ENCODE assay signal across 22 cellular contexts in genomic region chr11:37967635-37968034, GRCh38.
"Had no signal": no experiment of that assay in that cellular context is flagged by ENCODE, and none has a peak within 500 bp of the region (broad histone marks: within the 10 kb centered on the region; RNA-seq: fewer than 3 reads in every experiment).

No MANE protein-coding gene starts in this region.

- H3K27me3 ChIP-seq: brain microvascular endothelial cell, cardiac muscle cell had no signal

- H3K27ac ChIP-seq: brain microvascular endothelial cell, cardiac muscle cell, SK-N-MC had no signal

- DNase-seq: activated B cell treated with CpG ODN at 0.5 μM for 24 hours; activated CD4-positive, alpha-beta T cell treated with anti-CD3 and anti-CD28 coated beads for 1 hour; activated CD4-positive, alpha-beta T cell treated with anti-CD3 and anti-CD28 coated beads, Interleukin-2, amount 10 ng/mL, durations not matched to agents 24 days and 14 days; activated CD4-positive, alpha-beta T cell treated with anti-CD3 and anti-CD28 coated beads, Interleukin-2, amount 50 U/mL, for 48 hours; activated gamma-delta T cell; activated naive CD4-positive, alpha-beta T cell treated with anti-CD3 and anti-CD28 coated beads, Interleukin-2, amount 10 ng/mL, durations not matched to agents 7 days and 5 days; activated naive CD8-positive, alpha-beta T cell treated with anti-CD3 and anti-CD28 coated beads for 36 hours; activated T-cell treated with anti-CD3 and anti-CD28 coated beads, Interleukin-2, amount 50 U/mL, for 4 hours; brain microvascular endothelial cell; Karpas-422; MM.1S; NCI-H1105 treated with DMSO at 0.1 percent for 48 hours; NCI-H146; NCI-H187 treated with DMSO at 0.1 percent for 48 hours; NCI-H2081 treated with DMSO at 0.1 percent for 48 hours; NCI-H2171 treated with DMSO at 0.1 percent for 48 hours; NCI-H345; T-cell; T-helper 2 cell; T1000 had no signal

- H3K4me3 ChIP-seq: cardiac muscle cell, SK-N-MC had no signal

- ATAC-seq: activated T-cell treated with anti-CD3 and anti-CD28 coated beads, Interleukin-2, amount 50 U/mL, for 4 hours; T-cell had no signal

- H3K36me3 ChIP-seq: brain microvascular endothelial cell, cardiac muscle cell had no signal
